ENCODE assay signal across 8 cellular contexts in the genomic region with DNA sequence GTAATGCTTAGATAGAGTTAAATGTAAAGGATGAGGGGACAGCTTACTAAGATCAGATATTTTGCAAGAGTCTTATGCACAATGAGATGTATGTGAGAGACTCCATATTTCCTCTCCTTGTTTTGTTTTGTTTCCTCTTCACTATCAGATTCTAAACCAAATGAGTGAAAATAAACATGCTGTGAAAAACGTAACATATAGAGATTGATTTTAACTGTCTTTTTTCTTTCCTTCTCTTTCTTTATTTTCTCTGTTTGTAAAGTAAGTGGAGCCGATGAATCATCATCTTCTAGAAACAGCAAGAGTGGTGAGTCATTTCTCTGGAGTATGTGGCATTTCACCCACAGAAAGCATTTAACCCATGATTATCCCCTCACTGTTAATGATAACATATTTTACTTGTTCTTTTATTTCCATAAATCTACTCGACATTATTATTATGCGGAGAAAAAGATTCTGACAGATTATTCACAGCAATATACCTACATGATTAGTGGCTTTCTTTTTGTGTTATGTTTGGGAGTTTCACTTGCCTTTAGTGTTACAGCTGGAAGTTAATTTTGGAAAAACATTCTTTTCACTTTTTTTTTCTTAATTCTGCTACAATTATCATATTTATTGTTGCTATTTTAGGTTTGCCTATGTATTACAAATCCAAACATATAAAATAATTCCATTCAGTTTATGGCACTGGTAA. TPM values are rescaled to one million over a fixed set of nuclear protein-coding genes. Genes with fewer than 3 reads are reported as not detected.
DNase-seq lines count a peak whose midpoint lies in the region; ATAC-seq, FAIRE-seq and TF ChIP-seq lines count a peak whose summit lies in the region.

No MANE protein-coding gene starts in this region.

- H3K27ac ChIP-seq in SK-N-MC (peak overlapping the region; percentile 95), neutrophil (peak overlapping the region; percentile 58)

- H3K4me3 ChIP-seq in Caco-2 (ENCODE audit: low read depth, low read length) (no peak overlapping the region), SK-N-MC (peak overlapping the region; percentile 72), neutrophil (ENCODE audit: low read depth in 1 of 2, low read length in 1 of 2) (no peak overlapping the region)

- TF ChIP-seq CTCF in Caco-2 (IDR thresholded peaks at IDR 0.05; ENCODE audit: insufficient read depth in 1 of 2, low read depth in 1 of 2, low read length in 1 of 2, severe bottlenecking in 1 of 2, unreplicated experiment in 1 of 2) (no peak), neutrophil (IDR thresholded peaks at IDR 0.05) (no peak)

- intact Hi-C loops in Caco-2 (cut with micrococcal nuclease; ENCODE audit: unreplicated experiment) = no loop called here

- H3K9me3 Mint-ChIP-seq in Caco-2 (ENCODE audit: unreplicated experiment) = peaks cover 9% of the 10 kb centered on the region

- peak overlapping the region; percentile 46 for H3K27ac Mint-ChIP-seq in Caco-2 (ENCODE audit: unreplicated experiment)

- H3K4me1 Mint-ChIP-seq in Caco-2 (ENCODE audit: low read depth, unreplicated experiment) = peaks cover 8% of the 10 kb centered on the region

- DNase-seq in Caco-2 = no peak
- DNase-seq in SK-N-MC (ENCODE audit: low read depth, low spot score) = no peak
- no peak for DNase-seq in NCI-H1092 (lab: John Stamatoyannopoulos, UW)
- no peak for DNase-seq in NCI-H2081 treated with DMSO at 0.1 percent for 48 hours (lab: John Stamatoyannopoulos, UW)

- H3K9ac ChIP-seq in SK-N-MC (ENCODE audit: insufficient read length) = peak overlapping the region; percentile 81

- H3K4me3 Mint-ChIP-seq in Caco-2 (ENCODE audit: unreplicated experiment) = peak overlapping the region; percentile 37

- CTCF ChIA-PET in Caco-2 (lab: Charles Lee) = no interaction called here

- POLR2A ChIA-PET in Caco-2 (lab: Charles Lee) = no interaction called here

- H3K36me3 ChIP-seq in Caco-2 (ENCODE audit: control insufficient read depth, insufficient read depth, low read length) (no peaks in the 10 kb centered on the region), SK-N-MC (ENCODE audit: insufficient read depth, low read length) (peaks cover 3% of the 10 kb centered on the region), neutrophil (no peaks in the 10 kb centered on the region)

- H3K9me3 ChIP-seq in Caco-2 (no peaks in the 10 kb centered on the region), SK-N-MC (ENCODE audit: low read depth, low read length) (no peaks in the 10 kb centered on the region), neutrophil (no peaks in the 10 kb centered on the region)

- ATAC-seq in GM19328 (IDR thresholded peaks at IDR 0.05; ENCODE audit: unreplicated experiment) (peak; percentile 58), HG03280 (IDR thresholded peaks at IDR 0.05; ENCODE audit: unreplicated experiment) (peak; percentile 75)

- H3K36me3 Mint-ChIP-seq in Caco-2 (ENCODE audit: insufficient read depth, unreplicated experiment) = no peaks in the 10 kb centered on the region

- peak; percentile 84 for FAIRE-seq in endometrium (lab: Jason Lieb, UNC)

- no peaks in the 10 kb centered on the region for H3K27me3 Mint-ChIP-seq in Caco-2 (ENCODE audit: insufficient read depth, unreplicated experiment)

- no peaks in the 10 kb centered on the region for H3K4me1 ChIP-seq in Caco-2
- peaks cover 98% of the 10 kb centered on the region in 2 experiments for H3K4me1 ChIP-seq in neutrophil (ENCODE audit: control insufficient read depth in 1 of 2, insufficient read depth in 1 of 2, low read depth in 1 of 2, low read length in 1 of 2)

- H3K27me3 ChIP-seq in Caco-2 (replicated peaks; ENCODE audit: control insufficient read depth, insufficient read depth, low read length) (no peaks in the 10 kb centered on the region), neutrophil (no peaks in the 10 kb centered on the region)

- no TSS peak for BruUV-seq in Caco-2 (replicated peaks; lab: Mats Ljungman, UMichigan)

RNA-seq across cellular contexts. Expression of gene ANXA1, which starts 2.1 kb away (rescaled TPM):
- 8.3 and 12.0 TPM in 2 replicates for total RNA-seq in Caco-2 (2022)
